In the genomic region with DNA sequence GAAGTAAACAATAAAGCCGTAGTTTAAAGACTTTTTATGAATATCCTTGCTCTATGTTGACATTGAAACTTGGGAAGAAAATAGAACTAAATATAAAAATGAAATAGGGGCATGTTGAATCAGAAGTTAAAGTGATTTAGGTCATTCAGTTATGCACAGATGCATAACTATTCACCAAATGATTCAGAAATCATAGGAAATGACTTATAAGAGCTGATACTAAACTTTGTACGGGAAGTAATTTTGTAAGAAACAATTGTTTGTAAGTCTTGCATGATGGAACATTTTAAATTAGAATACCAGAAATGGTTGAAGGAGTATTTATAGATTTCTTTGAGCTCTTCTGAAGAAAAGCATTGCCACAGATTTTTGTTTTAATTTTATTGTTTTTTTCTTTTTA, we compare ENCODE assay signal across 24 cellular contexts.
"Had no signal": no experiment of that assay in that cellular context is flagged by ENCODE, and none has a peak within 500 bp of the region (broad histone marks: within the 10 kb centered on the region; RNA-seq: fewer than 3 reads in every experiment).

No MANE protein-coding gene starts in this region.

- H3K4me3 Mint-ChIP-seq: dendritic cell treated with granulocyte-macrophage colony-stimulating factor and Interleukin-4, amounts not matched to agents 40 ng/mL and 50 ng/mL, for 4 days; memory B cell; mesothelial cell of epicardium; natural killer cell treated with Interleukin-12 subunit alpha and Interleukin-12 subunit beta and Interleukin-15 and Interleukin-18, amount 100 ng/mL, for 72 hours; neural progenitor cell; type B pancreatic cell had no signal

- H3K4me1 Mint-ChIP-seq: memory B cell, neural progenitor cell had no signal

- FAIRE-seq: colon, islet of Langerhans, urothelium cell line had no signal

- ATAC-seq: lower lobe of right lung; natural killer cell treated with Interleukin-12 subunit alpha and Interleukin-12 subunit beta and Interleukin-15 and Interleukin-18, amount 100 ng/mL, for 72 hours; right cardiac atrium; stimulated activated naive CD8-positive, alpha-beta T cell treated with anti-CD3 and anti-CD28 coated beads, Interleukin-15, Interleukin-2, amounts not matched to agents 100 U/mL and 50 U/mL, for 24 hours had no signal

- H3K4me1 ChIP-seq: lower lobe of right lung, neural progenitor cell, thyroid gland had no signal

- H3K27me3 Mint-ChIP-seq: dendritic cell treated with granulocyte-macrophage colony-stimulating factor and Interleukin-4, amounts not matched to agents 40 ng/mL and 50 ng/mL, for 4 days; memory B cell; natural killer cell treated with Interleukin-12 subunit alpha and Interleukin-12 subunit beta and Interleukin-15 and Interleukin-18, amount 100 ng/mL, for 72 hours had no signal

- H3K4me3 ChIP-seq: esophagus muscularis mucosa, heart left ventricle, left ventricle myocardium inferior, lower lobe of right lung, neural progenitor cell, ovary, smooth muscle cell, suprapubic skin, thyroid gland had no signal

- H3K9me3 Mint-ChIP-seq: dendritic cell treated with granulocyte-macrophage colony-stimulating factor and Interleukin-4, amounts not matched to agents 40 ng/mL and 50 ng/mL, for 4 days; memory B cell; mesothelial cell of epicardium; type B pancreatic cell had no signal

- H3K9me3 ChIP-seq: esophagus muscularis mucosa, lower lobe of right lung, ovary, suprapubic skin, thyroid gland had no signal

- H3K27me3 ChIP-seq: esophagus muscularis mucosa, heart left ventricle, neural progenitor cell, ovary, suprapubic skin, thyroid gland had no signal

- H2AFZ ChIP-seq: neural progenitor cell had no signal

- H3K36me3 Mint-ChIP-seq: memory B cell; mesothelial cell of epicardium; natural killer cell treated with Interleukin-12 subunit alpha and Interleukin-12 subunit beta and Interleukin-15 and Interleukin-18, amount 100 ng/mL, for 72 hours; neural progenitor cell; type B pancreatic cell had no signal

- H3K27ac Mint-ChIP-seq: dendritic cell treated with granulocyte-macrophage colony-stimulating factor and Interleukin-4, amounts not matched to agents 40 ng/mL and 50 ng/mL, for 4 days; memory B cell; mesothelial cell of epicardium; natural killer cell treated with Interleukin-12 subunit alpha and Interleukin-12 subunit beta and Interleukin-15 and Interleukin-18, amount 100 ng/mL, for 72 hours; neural progenitor cell; type B pancreatic cell had no signal

- H3K9ac ChIP-seq: neural progenitor cell had no signal

- H3K27ac ChIP-seq: esophagus muscularis mucosa, heart left ventricle, left ventricle myocardium inferior, lower lobe of right lung, neural progenitor cell, ovary, suprapubic skin, thyroid gland had no signal

- H3K36me3 ChIP-seq: esophagus muscularis mucosa, heart left ventricle, left ventricle myocardium inferior, lower lobe of right lung, neural progenitor cell, ovary, suprapubic skin, thyroid gland had no signal

- DNase-seq: cerebellar nuclear complex; foreskin melanocyte; heart left ventricle; hypothalamus; left ventricle myocardium inferior; lower lobe of right lung; nucleus accumbens; ovary; right cardiac atrium; stimulated activated CD4-positive, alpha-beta T cell treated with anti-CD3 and anti-CD28 coated beads, Interleukin-2, amount 100 ng/mL, for 48 hours; stimulated activated naive CD8-positive, alpha-beta T cell treated with anti-CD3 and anti-CD28 coated beads, Interleukin-15, Interleukin-2, amounts not matched to agents 100 U/mL and 50 U/mL, for 24 hours; thyroid gland had no signal

- H3K4me2 ChIP-seq: neural progenitor cell, smooth muscle cell had no signal
